ENCODE assay signal across 1 cellular context in genomic region chr12:6699989-6700645, GRCh38.
TF ChIP-seq lines count a peak whose summit lies in the region.

No MANE protein-coding gene starts in this region.

TF ChIP-seq in SK-N-SH, 30 proteins besides CTCF, POLR2A, EP300 and RAD21 (continued from another document):
- TF ChIP-seq ZBTB33 (IDR thresholded peaks at IDR 0.05; ENCODE audit: borderline replicate concordance, low read depth) (no peak), MAX (IDR thresholded peaks at IDR 0.05; ENCODE audit: low read depth) (no peak), RXRA (IDR thresholded peaks at IDR 0.05; ENCODE audit: borderline replicate concordance, low read depth) (no peak), FOXM1 (IDR thresholded peaks at IDR 0.05; ENCODE audit: low read depth) (no peak), MXI1 (IDR thresholded peaks at IDR 0.05; ENCODE audit: low read depth, low read length) (no peak), NFIC (IDR thresholded peaks at IDR 0.05; ENCODE audit: borderline replicate concordance) (no peak), USF1 (IDR thresholded peaks at IDR 0.05; ENCODE audit: borderline replicate concordance, low read depth) (no peak), FOXJ3 (CRISPR knock-in tag; IDR thresholded peaks at IDR 0.05) (no peak)
